In the genomic region with DNA sequence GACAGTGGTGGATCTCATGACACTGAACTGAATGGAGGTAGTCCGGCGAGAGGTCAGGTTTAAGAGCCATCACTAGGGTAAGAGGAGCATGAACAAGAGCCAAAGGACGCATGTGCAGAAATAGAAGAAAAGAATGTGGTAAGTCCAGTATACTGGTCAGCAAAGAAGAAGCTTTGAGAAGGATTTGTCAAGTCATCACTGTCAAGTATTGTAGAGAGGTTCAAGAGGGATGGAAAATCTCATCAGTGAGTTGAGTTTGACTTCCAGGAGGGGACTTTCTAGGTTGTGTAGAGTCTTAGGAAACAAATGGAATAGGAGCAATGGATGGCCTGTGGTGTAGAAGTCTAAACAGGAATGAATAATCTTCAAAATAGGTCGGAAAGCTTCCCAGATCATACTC, we compare ENCODE assay signal across 35 cellular contexts.
A peak's percentile ranks its signal among the peaks of the same experiment; 100 is the strongest.
DNase-seq lines count a peak whose midpoint lies in the region; ATAC-seq, FAIRE-seq and TF ChIP-seq lines count a peak whose summit lies in the region.
"Had no signal": no experiment of that assay in that cellular context is flagged by ENCODE, and none has a peak within 500 bp of the region (broad histone marks: within the 10 kb centered on the region; RNA-seq: fewer than 3 reads in every experiment).

No MANE protein-coding gene starts in this region.

- no peak overlapping the region for H2BK120ac ChIP-seq in neuronal stem cell (ENCODE audit: low read depth, low read length)

- TF ChIP-seq RAD21 in HepG2 (CRISPR knock-in tag; IDR thresholded peaks at IDR 0.05) (no peak), A549 (conservative IDR thresholded peaks at IDR 0.05 in 1 of 2, IDR thresholded peaks at IDR 0.05 in 1 of 2) (no peak)

- peaks cover 1 to 26% of the 10 kb centered on the region in 2 donors for H3K9me3 Mint-ChIP-seq in effector memory CD8-positive, alpha-beta T cell
- H3K9me3 Mint-ChIP-seq: CD8-positive, alpha-beta T cell had no signal

- BruUV-seq in HepG2 (replicated peaks; lab: Mats Ljungman, UMichigan) (no TSS peak), PC-9 (replicated peaks; lab: Mats Ljungman, UMichigan) (no TSS peak)

- CTCF ChIA-PET in HepG2 (lab: Yijun Ruan, JAX; ENCODE audit: low intra/inter-chr PET ratio, low total read pairs) = no interaction called here
- CTCF ChIA-PET in A549 (lab: Yijun Ruan, JAX) = no interaction called here
- CTCF ChIA-PET in PC-9 (lab: Charles Lee) = no interaction called here

- H2AK5ac ChIP-seq in neuronal stem cell (ENCODE audit: low read depth, low read length) = no peak overlapping the region

- H4K91ac ChIP-seq in neuronal stem cell (ENCODE audit: low read depth, low read length, poor library complexity) = no peak overlapping the region

- no peak overlapping the region for H3K18ac ChIP-seq in neuronal stem cell (ENCODE audit: low read length)

- no peak overlapping the region for H2BK15ac ChIP-seq in neuronal stem cell (ENCODE audit: low read length)

- H4K8ac ChIP-seq in neuronal stem cell (ENCODE audit: low read depth, low read length) = no peak overlapping the region

- H2BK5ac ChIP-seq in neuronal stem cell (ENCODE audit: low read length) = no peak overlapping the region

- H3K27ac Mint-ChIP-seq in effector memory CD8-positive, alpha-beta T cell = no peak overlapping the region
- H3K27ac Mint-ChIP-seq: B cell; CD14-positive monocyte; CD4-positive, alpha-beta memory T cell; CD4-positive, alpha-beta T cell; CD8-positive, alpha-beta memory T cell; CD8-positive, alpha-beta T cell had no signal

- FAIRE-seq in HepG2 (lab: Jason Lieb, UNC) (no peak), A549 (lab: Jason Lieb, UNC) (no peak)
- FAIRE-seq: A204.1, D721Med had no signal

- H3K9me2 ChIP-seq in PC-9 (ENCODE audit: insufficient read depth) = no peaks in the 10 kb centered on the region

- ATAC-seq in HepG2 (no peak), right lobe of liver (no peak), A549 (no peak)
- ATAC-seq in effector memory CD8-positive, alpha-beta T cell (replicated peaks) = no peak
- ATAC-seq: CD8-positive, alpha-beta T cell had no signal

- no peak overlapping the region for H3K9ac ChIP-seq in HepG2 (ENCODE audit: insufficient read depth, low read depth, low read length)
- no peak overlapping the region for H3K9ac ChIP-seq in neuronal stem cell (ENCODE audit: low read depth, low read length, poor library complexity)
- H3K9ac ChIP-seq: BLaER1; BLaER1 treated with 17β-estradiol and CSF1 and Interleukin-3, amounts not matched to agents 10 nM and 100 nM had no signal

- H3K27me3 ChIP-seq in HepG2 (ENCODE audit: control insufficient read depth in 1 of 2, insufficient read depth in 2 of 2, low read length in 2 of 2) = no peaks in the 10 kb centered on the region
- H3K27me3 ChIP-seq in right lobe of liver = no peaks in the 10 kb centered on the region
- no peaks in the 10 kb centered on the region for H3K27me3 ChIP-seq in PC-9 (ENCODE audit: insufficient read depth, low read depth)
- no peaks in the 10 kb centered on the region for H3K27me3 ChIP-seq in neuronal stem cell (ENCODE audit: control insufficient read depth in 3 of 3, insufficient read depth in 3 of 3, low read depth in 1 of 3, low read length in 3 of 3)
- H3K27me3 ChIP-seq: BE2C; BLaER1; BLaER1 treated with 17β-estradiol and CSF1 and Interleukin-3, amounts not matched to agents 10 nM and 100 nM had no signal

- H3K79me1 ChIP-seq in neuronal stem cell (ENCODE audit: low read depth, low read length) = no peaks in the 10 kb centered on the region

- in situ Hi-C loops in HepG2 (cut with HindIII; ENCODE audit: extremely low pct_ligation_motif_present, low pct_unique_long_range_greater_than_20kb) = no loop called here

- H3K27ac ChIP-seq in HepG2 (ENCODE audit: extremely low read length, insufficient read depth, low read length) (no peak overlapping the region), right lobe of liver (no peak overlapping the region), A549 (no peak overlapping the region), PC-9 (no peak overlapping the region), neuronal stem cell (replicated peaks; ENCODE audit: low read length) (no peak overlapping the region)
- H3K27ac ChIP-seq: 22Rv1; BLaER1; BLaER1 treated with 17β-estradiol and CSF1 and Interleukin-3, amounts not matched to agents 10 nM and 100 nM; C4-2B had no signal

- H3K4ac ChIP-seq in neuronal stem cell (ENCODE audit: low read length) = no peak overlapping the region

- DNase-seq in HepG2 (ENCODE audit: low spot score) (no peak), right lobe of liver (no peak), A549 (ENCODE audit: low read depth in 1 of 2, low spot score in 1 of 2) (no peak), PC-9 (no peak), neuronal stem cell (ENCODE audit: low spot score) (no peak), EL (no peak)
- DNase-seq in effector memory CD8-positive, alpha-beta T cell = no peak
- DNase-seq in stimulated activated CD4-positive, alpha-beta T cell treated with anti-CD3 and anti-CD28 coated beads, Interleukin-2, amount 100 ng/mL, for 24 hours = no peak
- DNase-seq: 8988T; ACHN; AML-193; BE2C; C1 segment of cervical spinal cord; Caco-2; Calu3; CD4-positive, alpha-beta memory T cell; CD4-positive, alpha-beta T cell; CD4-positive, CD25-positive, alpha-beta regulatory T cell; CD8-positive, alpha-beta memory T cell; CD8-positive, alpha-beta T cell; COR-L47; DMS 273 treated with DMSO at 0.1 percent for 48 hours; DMS153; DMS53; DMS79; DMS79 treated with DMSO at 0.1 percent for 48 hours; DND-41 had no signal

- WGBS in HepG2 (ENCODE audit: low lambda C conversion rate) = 1% methylated on average over 4 of the region's 4 CpGs
- 54% methylated on average over 4 of the region's 4 CpGs for WGBS in right lobe of liver (ENCODE audit: insufficient coverage, low coverage, low lambda C conversion rate, missing lambda C conversion rate)
- 1% methylated on average over 4 of the region's 4 CpGs for WGBS in A549 (ENCODE audit: missing lambda C conversion rate)
- no CpG with 5 or more reads among the region's 4 CpGs for WGBS in neuronal stem cell (ENCODE audit: extremely low coverage in 2 of 2, insufficient read length in 2 of 2, insufficient replicate concordance in 1 of 2), 2 donors

- TF ChIP-seq CTCF in HepG2 (CRISPR knock-in tag; IDR thresholded peaks at IDR 0.05) (no peak), right lobe of liver (IDR thresholded peaks at IDR 0.05) (no peak), A549 (IDR thresholded peaks at IDR 0.05) (no peak), PC-9 (conservative IDR thresholded peaks at IDR 0.05) (no peak)

- H3K36me3 Mint-ChIP-seq in effector memory CD8-positive, alpha-beta T cell (ENCODE audit: insufficient read depth) = peaks cover 4% of the 10 kb centered on the region
- H3K36me3 Mint-ChIP-seq: CD14-positive monocyte; CD4-positive, alpha-beta memory T cell; CD4-positive, CD25-positive, alpha-beta regulatory T cell; CD8-positive, alpha-beta memory T cell; CD8-positive, alpha-beta T cell had no signal

- no peak overlapping the region for H2AFZ ChIP-seq in HepG2 (ENCODE audit: low read length)
- H2AFZ ChIP-seq in PC-9 = 0 out of 2 replicates have a peak overlapping the region, but pooled peaks have one; percentile 30
- no peak overlapping the region for H2AFZ ChIP-seq in neuronal stem cell (ENCODE audit: low read length)

- intact Hi-C loops in HepG2 (cut with micrococcal nuclease; ENCODE audit: unreplicated experiment) (no loop called here), right lobe of liver (cut with DNase I) (no loop called here), PC-9 (cut with micrococcal nuclease; ENCODE audit: unreplicated experiment) (no loop called here)

- no peaks in the 10 kb centered on the region for H3K4me1 Mint-ChIP-seq in effector memory CD8-positive, alpha-beta T cell (ENCODE audit: low read depth in 2 of 2)
- H3K4me1 Mint-ChIP-seq: CD4-positive, alpha-beta memory T cell; CD4-positive, CD25-positive, alpha-beta regulatory T cell; CD8-positive, alpha-beta memory T cell had no signal

- POLR2A ChIA-PET in HepG2 (lab: Yijun Ruan, JAX) (no interaction called here), A549 (lab: Yijun Ruan, JAX) (no interaction called here), PC-9 (lab: Charles Lee; ENCODE audit: unreplicated experiment) (no interaction called here)

- H3K4me1 ChIP-seq in HepG2 (ENCODE audit: insufficient read depth, low read length) (no peaks in the 10 kb centered on the region), right lobe of liver (no peaks in the 10 kb centered on the region), A549 (no peaks in the 10 kb centered on the region), PC-9 (replicated peaks; ENCODE audit: insufficient read depth) (no peaks in the 10 kb centered on the region), neuronal stem cell (ENCODE audit: control insufficient read depth in 2 of 2, insufficient read depth in 1 of 2, low read depth in 1 of 2, low read length in 2 of 2) (peaks cover 0 to 5% of the 10 kb centered on the region in 2 donors)
- H3K4me1 ChIP-seq: BE2C, BLaER1, Caco-2 had no signal

- H3K36me3 ChIP-seq in HepG2 (replicated peaks in 1 of 2; ENCODE audit: control insufficient read depth in 1 of 2, insufficient read depth in 2 of 2, low read length in 2 of 2) (no peaks in the 10 kb centered on the region), right lobe of liver (no peaks in the 10 kb centered on the region), PC-9 (ENCODE audit: low read depth) (no peaks in the 10 kb centered on the region), neuronal stem cell (replicated peaks in 1 of 2; ENCODE audit: control insufficient read depth in 2 of 2, insufficient read depth in 2 of 2, low read length in 2 of 2) (no peaks in the 10 kb centered on the region)
- H3K36me3 ChIP-seq: BE2C; BLaER1; BLaER1 treated with 17β-estradiol and CSF1 and Interleukin-3, amounts not matched to agents 10 nM and 100 nM had no signal

- no peak overlapping the region for H3K4me3 Mint-ChIP-seq in effector memory CD8-positive, alpha-beta T cell
- H3K4me3 Mint-ChIP-seq: B cell; CD14-positive monocyte; CD4-positive, alpha-beta T cell; CD4-positive, CD25-positive, alpha-beta regulatory T cell; CD8-positive, alpha-beta memory T cell; CD8-positive, alpha-beta T cell had no signal

- H3K4me3 ChIP-seq in HepG2 (replicated peaks in 1 of 3; ENCODE audit: insufficient read depth in 1 of 3, low read depth in 2 of 3, low read length in 3 of 3) = no peak overlapping the region
- no peak overlapping the region for H3K4me3 ChIP-seq in right lobe of liver
- no peak overlapping the region for H3K4me3 ChIP-seq in A549
- H3K4me3 ChIP-seq in PC-9 = no peak overlapping the region
- H3K4me3 ChIP-seq in neuronal stem cell (ENCODE audit: low read length in 2 of 2) = no peak overlapping the region
- H3K4me3 ChIP-seq: BLaER1; BLaER1 treated with 17β-estradiol and CSF1 and Interleukin-3, amounts not matched to agents 10 nM and 100 nM had no signal

- H3K9me3 ChIP-seq in HepG2 (ENCODE audit: low read length) (no peaks in the 10 kb centered on the region), right lobe of liver (no peaks in the 10 kb centered on the region), A549 (no peaks in the 10 kb centered on the region), PC-9 (ENCODE audit: insufficient read depth, low read depth) (no peaks in the 10 kb centered on the region), neuronal stem cell (replicated peaks in 1 of 2; ENCODE audit: control insufficient read depth in 2 of 2, insufficient read depth in 1 of 2, low read depth in 1 of 2, low read length in 2 of 2) (peaks cover 0 to 2% of the 10 kb centered on the region in 2 donors)
- H3K9me3 ChIP-seq: BE2C, BLaER1, Caco-2 had no signal

- H3K4me2 ChIP-seq in HepG2 (ENCODE audit: low read depth, low read length) = no peak overlapping the region
- H3K4me2 ChIP-seq in A549 = no peak overlapping the region
- no peak overlapping the region for H3K4me2 ChIP-seq in PC-9
- H3K4me2 ChIP-seq in neuronal stem cell (ENCODE audit: insufficient read depth, low read length, poor library complexity, severe bottlenecking) = no peak overlapping the region
- H3K4me2 ChIP-seq: BLaER1; BLaER1 treated with 17β-estradiol and CSF1 and Interleukin-3, amounts not matched to agents 10 nM and 100 nM had no signal

- H3K14ac ChIP-seq in neuronal stem cell (ENCODE audit: low read length) = no peak overlapping the region

- no peak overlapping the region for H3K23ac ChIP-seq in neuronal stem cell (ENCODE audit: low read depth, low read length, poor library complexity)

- H4K20me1 ChIP-seq in HepG2 (ENCODE audit: insufficient read depth, low read length) = no peaks in the 10 kb centered on the region
- no peaks in the 10 kb centered on the region for H4K20me1 ChIP-seq in PC-9 (ENCODE audit: insufficient read depth)
- H4K20me1 ChIP-seq: BLaER1; BLaER1 treated with 17β-estradiol and CSF1 and Interleukin-3, amounts not matched to agents 10 nM and 100 nM had no signal

- peak overlapping the region; percentile 28 for H2BK12ac ChIP-seq in neuronal stem cell (ENCODE audit: low read length)

- TF ChIP-seq EP300 in HepG2 (IDR thresholded peaks at IDR 0.05; ENCODE audit: low read depth in 2 of 2, low read length in 2 of 2) (no peak), HepG2 (CRISPR knock-in tag; IDR thresholded peaks at IDR 0.05; ENCODE audit: borderline replicate concordance) (no peak), A549 (IDR thresholded peaks at IDR 0.05) (no peak)

- TF ChIP-seq POLR2A in HepG2 (IDR thresholded peaks at IDR 0.05; ENCODE audit: insufficient read depth in 1 of 2, low read depth in 2 of 2, low read length in 2 of 2) (no peak), right lobe of liver (IDR thresholded peaks at IDR 0.05) (no peak), A549 (IDR thresholded peaks at IDR 0.05; ENCODE audit: low read length) (no peak)

- no peaks in the 10 kb centered on the region for H3K27me3 Mint-ChIP-seq in effector memory CD8-positive, alpha-beta T cell
- H3K27me3 Mint-ChIP-seq: B cell; CD4-positive, alpha-beta memory T cell; CD4-positive, alpha-beta T cell; CD4-positive, CD25-positive, alpha-beta regulatory T cell had no signal

- H3K79me2 ChIP-seq in HepG2 (ENCODE audit: insufficient read depth, low read length) = no peaks in the 10 kb centered on the region
- no peaks in the 10 kb centered on the region for H3K79me2 ChIP-seq in PC-9 (ENCODE audit: low read depth)

- no peaks in the 10 kb centered on the region for H3F3A ChIP-seq in PC-9 (ENCODE audit: insufficient read depth, low read depth)
